ENCODE assay signal across 8 cellular contexts in the genomic region with DNA sequence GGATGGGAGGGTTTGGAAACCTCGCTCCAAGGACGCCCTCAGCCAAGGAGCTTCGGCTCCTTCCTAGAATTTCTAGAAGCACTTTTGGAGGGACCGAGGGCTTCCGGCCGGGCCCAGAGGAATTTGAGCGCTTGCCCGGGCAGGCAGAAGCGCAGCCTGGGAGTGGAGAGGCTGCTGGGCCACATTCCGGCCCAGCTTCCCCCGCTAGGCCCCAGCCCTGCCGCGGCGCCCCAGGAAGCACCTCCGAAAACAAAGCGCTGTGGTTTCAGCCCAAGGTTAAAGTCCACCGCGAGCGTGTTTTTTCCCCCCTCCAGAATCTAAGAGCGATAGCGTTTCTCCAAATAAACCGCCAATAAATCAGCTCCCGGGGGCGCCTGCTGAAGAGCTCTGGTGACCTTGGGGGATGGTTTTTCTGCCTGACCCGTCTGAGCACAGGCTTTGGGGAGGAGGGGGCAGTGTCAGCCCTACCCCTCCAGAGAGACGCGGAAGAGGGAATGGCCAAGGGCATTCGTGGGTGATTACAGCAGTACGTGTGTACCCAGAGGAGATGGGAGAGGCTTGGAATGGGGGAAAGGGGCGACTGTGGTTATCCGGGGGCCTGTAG. TPM values are rescaled to one million over a fixed set of nuclear protein-coding genes. Genes with fewer than 3 reads are reported as not detected.
DNase-seq lines count a peak whose midpoint lies in the region; ATAC-seq and TF ChIP-seq lines count a peak whose summit lies in the region.

No MANE protein-coding gene starts in this region.

- no peaks in the 10 kb centered on the region for H3K9me2 ChIP-seq in Karpas-422 (replicated peaks; ENCODE audit: insufficient read depth, low read length)
- no peaks in the 10 kb centered on the region for H3K9me2 ChIP-seq in OCI-LY7 (ENCODE audit: insufficient read depth, low read length)

- TF ChIP-seq CTCF in epithelial cell of proximal tubule (conservative IDR thresholded peaks at IDR 0.05; ENCODE audit: low read depth, low read length) (no peak), OCI-LY7 (conservative IDR thresholded peaks at IDR 0.05; ENCODE audit: low read length) (no peak)

- no TSS peak for BruUV-seq in OCI-LY7 (replicated peaks; lab: Mats Ljungman, UMichigan)

- intact Hi-C loops in OCI-LY7 (cut with micrococcal nuclease; ENCODE audit: unreplicated experiment): no loop called here

- H3K36me3 ChIP-seq in muscle layer of colon (ENCODE audit: insufficient read depth, low read length) (no peaks in the 10 kb centered on the region), Karpas-422 (ENCODE audit: insufficient read depth, low read length) (no peaks in the 10 kb centered on the region), OCI-LY7 (ENCODE audit: insufficient read depth, low read length) (peaks cover 3% of the 10 kb centered on the region; the same call in 1 of the 2 replicates)

- CTCF ChIA-PET in OCI-LY7 (lab: Charles Lee; ENCODE audit: unreplicated experiment): no interaction called here

- H3K9me3 ChIP-seq in muscle layer of colon (ENCODE audit: low read length) (no peaks in the 10 kb centered on the region), Karpas-422 (ENCODE audit: low read length) (no peaks in the 10 kb centered on the region), OCI-LY7 (ENCODE audit: low read length) (no peaks in the 10 kb centered on the region)

- H3K4me1 ChIP-seq in muscle layer of colon (ENCODE audit: insufficient read depth, low read length): peaks cover 18% of the 10 kb centered on the region
- peaks cover 9% of the 10 kb centered on the region for H3K4me1 ChIP-seq in Karpas-422 (ENCODE audit: low read length)
- peaks cover 8% of the 10 kb centered on the region for H3K4me1 ChIP-seq in OCI-LY7 (ENCODE audit: insufficient read depth, low read length, poor library complexity, severe bottlenecking)

- H3K27ac ChIP-seq in muscle layer of colon (ENCODE audit: low read depth, low read length) (peak overlapping the region; percentile 99), Karpas-422 (ENCODE audit: low read length) (no peak overlapping the region), OCI-LY7 (ENCODE audit: low read depth, low read length, poor library complexity, severe bottlenecking) (no peak overlapping the region)

- H2AFZ ChIP-seq in Karpas-422 (ENCODE audit: low read length): no peak overlapping the region
- H2AFZ ChIP-seq in OCI-LY7 (ENCODE audit: low read length): no peak overlapping the region

- H3K9ac ChIP-seq in muscle layer of colon (ENCODE audit: low read length) (peak overlapping the region; percentile 81), Karpas-422 (ENCODE audit: low read length) (no peak overlapping the region)

- H4K20me1 ChIP-seq in Karpas-422 (ENCODE audit: insufficient read depth, low read depth, low read length) (no peaks in the 10 kb centered on the region), OCI-LY7 (ENCODE audit: insufficient read depth, low read length) (no peaks in the 10 kb centered on the region)

- no peaks in the 10 kb centered on the region for H3K27me3 ChIP-seq in muscle layer of colon (ENCODE audit: control insufficient read depth in 1 of 2, insufficient read depth in 2 of 2, low read length in 2 of 2)
- no peaks in the 10 kb centered on the region for H3K27me3 ChIP-seq in Karpas-422 (ENCODE audit: low read length)

- peak overlapping the region; percentile 94 for H3K4me3 ChIP-seq in epithelial cell of proximal tubule (ENCODE audit: low read depth, low read length)
- peak overlapping the region; percentile 90 to 93 for H3K4me3 ChIP-seq in muscle layer of colon (ENCODE audit: low read depth in 1 of 2, low read length in 2 of 2)
- H3K4me3 ChIP-seq in Karpas-422 (ENCODE audit: low read length): no peak overlapping the region
- no peak overlapping the region for H3K4me3 ChIP-seq in OCI-LY7 (ENCODE audit: low read depth, low read length, poor library complexity, severe bottlenecking)

- no peak overlapping the region for H3K4me2 ChIP-seq in Karpas-422 (ENCODE audit: low read depth, low read length, poor library complexity, severe bottlenecking)
- H3K4me2 ChIP-seq in OCI-LY7 (ENCODE audit: low read length): no peak overlapping the region

- H3K79me2 ChIP-seq in Karpas-422 (ENCODE audit: low read length) (no peaks in the 10 kb centered on the region), OCI-LY7 (ENCODE audit: insufficient read depth, low read depth, low read length) (no peaks in the 10 kb centered on the region)

- POLR2A ChIA-PET in OCI-LY7 (lab: Charles Lee): interaction anchor here (0.5 to 1.0 kb wide), 2 partner anchors 29 to 31 kb away, joined by 3 to 4 read pairs; no protein-coding TSS in a partner anchor

- DNase-seq in NCI-H510A treated with DMSO at 0.1 percent for 48 hours (lab: John Stamatoyannopoulos, UW) (peak; percentile 35), NCI-H510A (lab: John Stamatoyannopoulos, UW) (no peak), NOMO-1 treated with dmso at 0.1 percent for 144 hours (lab: John Stamatoyannopoulos, UW; ENCODE audit: unreplicated experiment) (peak; percentile 76), epithelial cell of proximal tubule (ENCODE audit: low read depth) (no peak), Karpas-422 (no peak), OCI-LY7 (ENCODE audit: low spot score) (no peak)

- ATAC-seq in GM19455 (IDR thresholded peaks at IDR 0.05; ENCODE audit: unreplicated experiment): no peak

RNA-seq across cellular contexts. Expression of a gene that starts 5.7 kb away (rescaled TPM):
- total RNA-seq in epithelial cell of proximal tubule: 17.4 and 34.3 TPM in 2 replicates
- 10.2 and 21.4 TPM in 2 replicates for total RNA-seq in Karpas-422 (2014; rRNA removed; shearing (Covaris generic); ENCODE audit: low replicate concordance)
- total RNA-seq in OCI-LY7 (2014; rRNA removed; shearing (Covaris generic)): 12.2 and 21.2 TPM in 2 replicates
- 64.2 and 70.4 TPM in 2 replicates for total RNA-seq in OCI-LY7 (2022)

Comparison
In these comparisons a context has a peak if more than half of its experiments do, and no peak if none do; other contexts are left out.
1. DNase-seq: peak in NCI-H510A treated with DMSO at 0.1 percent for 48 hours (single experiment) and NOMO-1 treated with dmso at 0.1 percent for 144 hours (single experiment); none in NCI-H510A (single experiment), epithelial cell of proximal tubule (single experiment), Karpas-422 (single experiment) and OCI-LY7 (single experiment).
2. H3K4me3 ChIP-seq: peak in epithelial cell of proximal tubule (single experiment) and muscle layer of colon (2 of 2); none in Karpas-422 (single experiment) and OCI-LY7 (single experiment).